ENCODE assay signal across 1 cellular context in genomic region chr3:118536764-118537163, GRCh38.
TF ChIP-seq lines count a peak whose summit lies in the region.

No MANE protein-coding gene starts in this region.

TF ChIP-seq in HCT116, 20 proteins besides CTCF, POLR2A, EP300 and RAD21 (continued from another document):
- TF ChIP-seq, protein P1, sequence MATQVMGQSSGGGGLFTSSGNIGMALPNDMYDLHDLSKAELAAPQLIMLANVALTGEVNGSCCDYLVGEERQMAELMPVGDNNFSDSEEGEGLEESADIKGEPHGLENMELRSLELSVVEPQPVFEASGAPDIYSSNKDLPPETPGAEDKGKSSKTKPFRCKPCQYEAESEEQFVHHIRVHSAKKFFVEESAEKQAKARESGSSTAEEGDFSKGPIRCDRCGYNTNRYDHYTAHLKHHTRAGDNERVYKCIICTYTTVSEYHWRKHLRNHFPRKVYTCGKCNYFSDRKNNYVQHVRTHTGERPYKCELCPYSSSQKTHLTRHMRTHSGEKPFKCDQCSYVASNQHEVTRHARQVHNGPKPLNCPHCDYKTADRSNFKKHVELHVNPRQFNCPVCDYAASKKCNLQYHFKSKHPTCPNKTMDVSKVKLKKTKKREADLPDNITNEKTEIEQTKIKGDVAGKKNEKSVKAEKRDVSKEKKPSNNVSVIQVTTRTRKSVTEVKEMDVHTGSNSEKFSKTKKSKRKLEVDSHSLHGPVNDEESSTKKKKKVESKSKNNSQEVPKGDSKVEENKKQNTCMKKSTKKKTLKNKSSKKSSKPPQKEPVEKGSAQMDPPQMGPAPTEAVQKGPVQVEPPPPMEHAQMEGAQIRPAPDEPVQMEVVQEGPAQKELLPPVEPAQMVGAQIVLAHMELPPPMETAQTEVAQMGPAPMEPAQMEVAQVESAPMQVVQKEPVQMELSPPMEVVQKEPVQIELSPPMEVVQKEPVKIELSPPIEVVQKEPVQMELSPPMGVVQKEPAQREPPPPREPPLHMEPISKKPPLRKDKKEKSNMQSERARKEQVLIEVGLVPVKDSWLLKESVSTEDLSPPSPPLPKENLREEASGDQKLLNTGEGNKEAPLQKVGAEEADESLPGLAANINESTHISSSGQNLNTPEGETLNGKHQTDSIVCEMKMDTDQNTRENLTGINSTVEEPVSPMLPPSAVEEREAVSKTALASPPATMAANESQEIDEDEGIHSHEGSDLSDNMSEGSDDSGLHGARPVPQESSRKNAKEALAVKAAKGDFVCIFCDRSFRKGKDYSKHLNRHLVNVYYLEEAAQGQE (IDR thresholded peaks at IDR 0.05; ENCODE audit: low read depth): no peak
- TF ChIP-seq TCF7L2 (IDR thresholded peaks at IDR 0.05; ENCODE audit: borderline replicate concordance, extremely low read depth, insufficient read depth, insufficient read length) (no peak), EZH2phosphoT487 (IDR thresholded peaks at IDR 0.05; ENCODE audit: borderline replicate concordance) (no peak), ZNF274 (IDR thresholded peaks at IDR 0.05; ENCODE audit: low read depth, low read length) (no peak), SRF (IDR thresholded peaks at IDR 0.05; ENCODE audit: low read depth) (0 out of 2 replicates have a peak, but pooled peaks have one; percentile 32), ELF1 (IDR thresholded peaks at IDR 0.05; ENCODE audit: borderline replicate concordance, low read depth) (0 out of 2 replicates have a peak, but pooled peaks have one; percentile 13)
